ENCODE assay signal across 8 cellular contexts in the genomic region with DNA sequence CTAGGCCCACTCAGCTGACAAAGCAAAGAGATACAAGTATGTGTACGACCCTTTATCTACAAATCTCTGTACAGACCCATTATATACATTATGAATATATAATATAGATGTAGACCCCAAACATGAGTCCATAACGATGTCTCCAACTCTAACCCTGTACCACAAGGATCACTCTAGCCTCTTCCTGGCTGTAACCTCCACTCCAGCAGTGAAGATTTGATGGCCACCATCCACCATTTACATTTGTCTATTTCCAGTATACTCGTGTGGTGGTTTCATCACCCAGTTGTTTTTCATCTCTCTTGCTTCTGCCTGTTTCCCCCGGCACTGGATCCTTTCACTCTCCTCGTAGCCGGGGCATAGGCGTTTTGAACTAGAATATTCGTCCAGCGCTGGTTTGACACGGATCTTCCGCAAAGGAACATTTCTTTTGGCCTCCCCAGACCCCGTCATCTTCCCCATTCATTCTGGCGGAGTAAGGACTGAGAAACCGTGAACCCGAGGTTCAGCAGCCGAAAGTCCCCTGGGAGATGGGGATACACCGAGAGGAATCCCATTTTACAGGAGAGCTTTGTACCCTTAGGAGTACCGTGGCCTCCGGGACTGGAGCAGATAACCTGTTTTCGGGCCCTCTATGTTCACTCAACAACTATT. TPM values are rescaled to one million over a fixed set of nuclear protein-coding genes. Genes with fewer than 3 reads are reported as not detected.
A peak's percentile ranks its signal among the peaks of the same experiment; 100 is the strongest.
DNase-seq lines count a peak whose midpoint lies in the region; FAIRE-seq and TF ChIP-seq lines count a peak whose summit lies in the region.

No MANE protein-coding gene starts in this region.

- H3K27me3 ChIP-seq in GM06990 (replicated peaks; ENCODE audit: control insufficient read depth, insufficient read depth, low read length) (no peaks in the 10 kb centered on the region), H7 (ENCODE audit: control insufficient read depth, insufficient read depth, low read length) (no peaks in the 10 kb centered on the region; the same call in none of the 2 replicates)

- DNase-seq in GM06990 (ENCODE audit: extremely low read depth, insufficient read length) = no peak
- no peak for DNase-seq in H7
- peak; percentile 34 for DNase-seq in SK-N-DZ (ENCODE audit: low spot score)
- peak; percentile 47 for DNase-seq in fibroblast of the aortic adventitia (ENCODE audit: low read depth)
- DNase-seq in skeletal muscle cell (ENCODE audit: low read depth) = no peak
- DNase-seq in GM12891 (ENCODE audit: insufficient read length, low spot score) = no peak
- no peak for DNase-seq in activated CD4-positive, alpha-beta T cell treated with anti-CD3 and anti-CD28 coated beads for 1 hour
- no peak for DNase-seq in stimulated activated CD4-positive, alpha-beta T cell treated with anti-CD3 and anti-CD28 coated beads, Interleukin-1b, Interleukin-23, amount 100 ng/mL, for 48 hours

- TF ChIP-seq POLR2A in GM12891 (IDR thresholded peaks at IDR 0.05; ENCODE audit: low read depth, low read length) = no peak; the same call in 1 of the 2 replicates

- FAIRE-seq in GM12891 (lab: Jason Lieb, UNC) = no peak

- H3K36me3 ChIP-seq in GM06990 (ENCODE audit: control insufficient read depth, insufficient read depth, low read length) = no peaks in the 10 kb centered on the region
- no peaks in the 10 kb centered on the region for H3K36me3 ChIP-seq in H7 (replicated peaks; ENCODE audit: control insufficient read depth, insufficient read depth, low read length)

- H3K4me3 ChIP-seq in GM06990 (replicated peaks; ENCODE audit: low read depth, low read length) = peak overlapping the region; percentile 79
- H3K4me3 ChIP-seq in H7 (ENCODE audit: insufficient read depth, low read depth, low read length) = peak overlapping the region; percentile 75
- H3K4me3 ChIP-seq in fibroblast of the aortic adventitia (ENCODE audit: low read depth, low read length) = peak overlapping the region; percentile 87
- peak overlapping the region; percentile 70 for H3K4me3 ChIP-seq in skeletal muscle cell (ENCODE audit: low read depth, low read length)

- TF ChIP-seq CTCF in GM06990 (IDR thresholded peaks at IDR 0.05; ENCODE audit: insufficient read depth, low read length, poor library complexity, severe bottlenecking) (no peak), fibroblast of the aortic adventitia (IDR thresholded peaks at IDR 0.05; ENCODE audit: insufficient read depth, low read length) (no peak)

TF ChIP-seq in GM12891, 5 proteins besides CTCF, POLR2A, EP300 and RAD21:
- TF ChIP-seq POU2F2 (IDR thresholded peaks at IDR 0.05; ENCODE audit: low read depth, low read length) = no peak; the same call in 1 of the 2 replicates
- no peak for TF ChIP-seq POLR2AphosphoS5 (IDR thresholded peaks at IDR 0.05; ENCODE audit: low read depth, low read length)
- no peak for TF ChIP-seq SPI1 (IDR thresholded peaks at IDR 0.05; ENCODE audit: low read depth, low read length)
- TF ChIP-seq TAF1 (IDR thresholded peaks at IDR 0.05; ENCODE audit: low read depth, low read length) = no peak
- TF ChIP-seq PAX5 (IDR thresholded peaks at IDR 0.05; ENCODE audit: insufficient read depth, low read length, severe bottlenecking) = no peak

RNA-seq across cellular contexts. Expression of a gene that starts 0.8 kb away (rescaled TPM):
- 39.7 and 49.3 TPM in 2 replicates for total RNA-seq in H7 (2014; rRNA removed; shearing (Covaris generic))
- polyA plus RNA-seq in SK-N-DZ (2014; cell fraction: cytosol; rRNA removed) = 28.7 and 32.3 TPM in 2 replicates
- 56.3 and 115 TPM in 2 replicates for polyA plus RNA-seq in SK-N-DZ (2014; cell fraction: nucleus; rRNA removed)
- total RNA-seq in fibroblast of the aortic adventitia (ENCODE audit: low replicate concordance) = 211 and 222 TPM in 2 replicates
- 24.2 TPM for polyA plus RNA-seq in GM12891 (2012; ENCODE audit: low read depth, missing spikeins)

Comparison
In these comparisons a context has a peak if more than half of its experiments do, and no peak if none do; other contexts are left out.
1. DNase-seq: peak in SK-N-DZ (single experiment) and fibroblast of the aortic adventitia (single experiment); none in GM06990 (single experiment), H7 (single experiment), skeletal muscle cell (single experiment), GM12891 (single experiment), activated CD4-positive, alpha-beta T cell treated with anti-CD3 and anti-CD28 coated beads for 1 hour (single experiment) and stimulated activated CD4-positive, alpha-beta T cell treated with anti-CD3 and anti-CD28 coated beads, Interleukin-1b, Interleukin-23, amount 100 ng/mL, for 48 hours (single experiment).
2. Peak in every context shown above with its lines, with median percentiles within 50 percentile points of each other: H3K4me3 ChIP-seq.